Comparison of ENCODE assay signal across 8 cellular contexts in the genomic region with DNA sequence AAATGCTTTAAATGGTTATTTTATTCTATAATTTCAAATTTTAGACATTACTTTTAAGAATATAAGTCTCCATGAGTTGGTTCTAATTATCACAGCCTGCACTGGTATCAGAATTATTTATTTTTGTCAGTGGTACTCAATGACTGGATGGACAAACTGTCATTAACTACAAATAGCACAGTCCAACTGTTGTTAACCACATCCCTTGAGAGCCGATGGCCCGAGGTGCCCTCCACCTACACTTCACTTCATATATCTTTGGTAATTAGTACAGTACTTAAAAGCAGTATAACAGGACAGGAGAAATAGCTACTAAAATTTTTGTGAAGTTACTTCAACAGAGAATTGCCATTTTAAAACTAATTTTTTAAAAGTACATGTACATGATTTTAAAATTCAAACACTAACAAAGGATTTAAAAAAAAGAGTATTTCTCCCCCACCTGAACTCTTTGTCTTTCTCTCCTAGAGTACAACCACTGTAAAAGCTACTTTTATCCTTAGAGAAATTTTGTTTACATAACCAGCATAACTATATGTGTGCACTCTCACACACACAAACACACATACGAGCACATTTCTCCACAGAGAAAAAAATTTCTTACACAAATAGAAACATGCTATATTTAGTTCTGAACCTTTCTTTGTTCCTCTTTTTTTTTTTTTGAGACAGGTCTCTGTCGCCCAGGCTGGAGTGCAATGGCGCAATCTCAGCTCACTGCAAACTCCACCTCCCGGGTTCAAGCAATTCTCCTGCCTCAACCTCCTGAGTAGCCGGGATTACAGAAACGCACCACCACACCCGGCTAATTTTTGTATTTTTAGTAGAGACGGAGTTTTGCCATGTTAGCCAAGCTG. TPM values are rescaled to one million over a fixed set of nuclear protein-coding genes. Genes with fewer than 3 reads are reported as not detected.
DNase-seq lines count a peak whose midpoint lies in the region; ATAC-seq and TF ChIP-seq lines count a peak whose summit lies in the region.

No MANE protein-coding gene starts in this region.

- no peaks in the 10 kb centered on the region for H3K27me3 Mint-ChIP-seq in activated T-cell treated with anti-CD3 and anti-CD28 coated beads, Interleukin-2, amount 50 U/mL, for 4 hours (ENCODE audit: low read depth)
- H3K27me3 Mint-ChIP-seq in stimulated activated naive CD8-positive, alpha-beta T cell treated with anti-CD3 and anti-CD28 coated beads, Interleukin-15, amount 100 ng/mL, for 72 hours: no peaks in the 10 kb centered on the region

- H3K36me3 ChIP-seq in smooth muscle cell (ENCODE audit: low read depth): no peaks in the 10 kb centered on the region

- H3K4me2 ChIP-seq in smooth muscle cell: no peak overlapping the region

- H4K20me1 ChIP-seq in smooth muscle cell (ENCODE audit: low read depth): no peaks in the 10 kb centered on the region

- H3K27ac ChIP-seq in smooth muscle cell (ENCODE audit: low read depth): no peak overlapping the region

- TF ChIP-seq CTCF in smooth muscle cell (IDR thresholded peaks at IDR 0.05; ENCODE audit: borderline replicate concordance, insufficient read depth, poor library complexity, severe bottlenecking): no peak

- H3K4me3 ChIP-seq in smooth muscle cell: no peak overlapping the region

- H3K4me1 ChIP-seq in smooth muscle cell (ENCODE audit: low read depth): no peaks in the 10 kb centered on the region

- peaks cover 70% of the 10 kb centered on the region for H3K4me1 Mint-ChIP-seq in activated T-cell treated with anti-CD3 and anti-CD28 coated beads, Interleukin-2, amount 50 U/mL, for 4 hours (ENCODE audit: low read depth)
- peaks cover 83% of the 10 kb centered on the region for H3K4me1 Mint-ChIP-seq in stimulated activated naive CD8-positive, alpha-beta T cell treated with anti-CD3 and anti-CD28 coated beads, Interleukin-15, amount 100 ng/mL, for 72 hours

- no peak overlapping the region for H2AFZ ChIP-seq in smooth muscle cell (ENCODE audit: low read depth)

- WGBS in smooth muscle cell (ENCODE audit: low lambda C conversion rate): 84% methylated on average over 10 of the region's 10 CpGs

- peak overlapping the region; percentile 43 for H3K4me3 Mint-ChIP-seq in activated T-cell treated with anti-CD3 and anti-CD28 coated beads, Interleukin-2, amount 50 U/mL, for 4 hours
- peak overlapping the region; percentile 60 to 99 for H3K4me3 Mint-ChIP-seq in stimulated activated naive CD8-positive, alpha-beta T cell treated with anti-CD3 and anti-CD28 coated beads, Interleukin-15, amount 100 ng/mL, for 72 hours

- no peaks in the 10 kb centered on the region for H3K27me3 ChIP-seq in smooth muscle cell (ENCODE audit: low read depth)

- no peak for ATAC-seq in activated T-cell treated with anti-CD3 and anti-CD28 coated beads, Interleukin-2, amount 50 U/mL, for 4 hours
- peak; percentile 74 for ATAC-seq in HG03025 (IDR thresholded peaks at IDR 0.05; ENCODE audit: low FRiP score, unreplicated experiment)
- ATAC-seq in stimulated activated naive CD8-positive, alpha-beta T cell treated with anti-CD3 and anti-CD28 coated beads, Interleukin-15, amount 100 ng/mL, for 72 hours: no peak

- H3K36me3 Mint-ChIP-seq in activated T-cell treated with anti-CD3 and anti-CD28 coated beads, Interleukin-2, amount 50 U/mL, for 4 hours (ENCODE audit: insufficient read depth): peaks cover 36% of the 10 kb centered on the region

- H3K9me3 Mint-ChIP-seq in activated T-cell treated with anti-CD3 and anti-CD28 coated beads, Interleukin-2, amount 50 U/mL, for 4 hours: no peaks in the 10 kb centered on the region
- peaks cover 0 to 19% of the 10 kb centered on the region in 2 donors for H3K9me3 Mint-ChIP-seq in stimulated activated naive CD8-positive, alpha-beta T cell treated with anti-CD3 and anti-CD28 coated beads, Interleukin-15, amount 100 ng/mL, for 72 hours

- H3K9ac ChIP-seq in smooth muscle cell (ENCODE audit: low read depth): no peak overlapping the region

- no peak for DNase-seq in activated T-cell treated with anti-CD3 and anti-CD28 coated beads, Interleukin-2, amount 50 U/mL, for 4 hours
- no peak for DNase-seq in activated T-cell treated with anti-CD3 and anti-CD28 coated beads, Interleukin-2, amount 50 U/mL, for 1 hour
- DNase-seq in SIG-M5 treated with dmso at 0.1 percent for 504 hours (lab: John Stamatoyannopoulos, UW; ENCODE audit: unreplicated experiment): peak; percentile 87
- DNase-seq in stimulated activated naive CD8-positive, alpha-beta T cell treated with anti-CD3 and anti-CD28 coated beads, Interleukin-15, amount 100 ng/mL, for 72 hours: no peak
- DNase-seq in occipital lobe (lab: John Stamatoyannopoulos, UW): no peak
- DNase-seq in smooth muscle cell (lab: John Stamatoyannopoulos, UW; ENCODE audit: unreplicated experiment): no peak
- DNase-seq in NCI-H774 (lab: John Stamatoyannopoulos, UW): no peak

- H3K27ac Mint-ChIP-seq in stimulated activated naive CD8-positive, alpha-beta T cell treated with anti-CD3 and anti-CD28 coated beads, Interleukin-15, amount 100 ng/mL, for 72 hours: no peak overlapping the region

- H3K9me3 ChIP-seq in smooth muscle cell (replicated peaks; ENCODE audit: low read depth): no peaks in the 10 kb centered on the region

- peaks cover 4% of the 10 kb centered on the region for H3K79me2 ChIP-seq in smooth muscle cell (ENCODE audit: low read depth)

- peaks cover 4% of the 10 kb centered on the region for H3F3A ChIP-seq in smooth muscle cell (ENCODE audit: low read depth)

RNA-seq across cellular contexts. Expression of gene TIFA, which starts 6.5 kb away (rescaled TPM):
- total RNA-seq in activated T-cell treated with anti-CD3 and anti-CD28 coated beads, Interleukin-2, amount 50 U/mL, for 4 hours: 10 to 100 TPM; 13.4 to 29.9 (median 21.1) TPM
- total RNA-seq in occipital lobe (7.8 TPM), smooth muscle cell (10.3 and 14.2 TPM in 2 replicates)
- polyA plus RNA-seq in smooth muscle cell: 7.8 and 8.1 TPM in 2 replicates

RNA-seq across cellular contexts. Expression of gene ALPK1, which starts 17.9 kb away (rescaled TPM):
- 1 to 10 TPM; 2.6 to 4.0 (median 3.6) TPM for total RNA-seq in activated T-cell treated with anti-CD3 and anti-CD28 coated beads, Interleukin-2, amount 50 U/mL, for 4 hours
- total RNA-seq in occipital lobe: 7.3 TPM
- 4.4 and 16.8 TPM in 2 replicates for total RNA-seq in smooth muscle cell
- polyA plus RNA-seq in smooth muscle cell: 3.9 and 6.0 TPM in 2 replicates

RNA-seq across cellular contexts. Expression of gene AP1AR, which starts 47.7 kb away (rescaled TPM):
- 10 to 100 TPM; 19.1 to 27.4 (median 20.6) TPM for total RNA-seq in activated T-cell treated with anti-CD3 and anti-CD28 coated beads, Interleukin-2, amount 50 U/mL, for 4 hours
- total RNA-seq in occipital lobe (127 TPM), smooth muscle cell (15.3 and 23.0 TPM in 2 replicates)
- polyA plus RNA-seq in smooth muscle cell: 7.6 and 11.1 TPM in 2 replicates
